Comparison of ENCODE assay signal across 3 cellular contexts in genomic region chr7:33628894-33629293, GRCh38.
A peak's percentile ranks its signal among the peaks of the same experiment; 100 is the strongest.
TF ChIP-seq lines count a peak whose summit lies in the region.

No MANE protein-coding gene starts in this region.

TF ChIP-seq in GM23338, 12 proteins besides CTCF, POLR2A, EP300 and RAD21 (continues in another document):
- TF ChIP-seq EZH2phosphoT487 (IDR thresholded peaks at IDR 0.05; ENCODE audit: unreplicated experiment) (no peak), ETS1 (IDR thresholded peaks at IDR 0.05) (no peak), CREB1 (CRISPR knock-in tag; IDR thresholded peaks at IDR 0.05; ENCODE audit: low read depth) (no peak), EZH2 (IDR thresholded peaks at IDR 0.05; ENCODE audit: low read depth, unreplicated experiment) (no peak), REST (IDR thresholded peaks at IDR 0.05; ENCODE audit: unreplicated experiment) (no peak), NANOG (IDR thresholded peaks at IDR 0.05; ENCODE audit: borderline replicate concordance) (no peak), STAT1 (IDR thresholded peaks at IDR 0.05; ENCODE audit: unreplicated experiment) (no peak)

TF ChIP-seq in HEK293, 187 proteins besides CTCF, POLR2A, EP300 and RAD21:
- TF ChIP-seq SCRT1 (tag by site-specific recombination; IDR thresholded peaks at IDR 0.05; ENCODE audit: borderline replicate concordance) (peak; percentile 56; the same call in 1 of the 2 replicates), ZNF23 (tag by site-specific recombination; IDR thresholded peaks at IDR 0.05; ENCODE audit: borderline replicate concordance) (no peak), SCRT2 (tag by site-specific recombination; IDR thresholded peaks at IDR 0.05) (peak; percentile 73)
TF ChIP-seq in HEK293: peak in this region for 2.

TF ChIP-seq in endothelial cell of umbilical vein, 7 proteins besides CTCF, POLR2A, EP300 and RAD21:
- no peak for TF ChIP-seq MAX (IDR thresholded peaks at IDR 0.05; ENCODE audit: insufficient read depth, insufficient read length)
- no peak for TF ChIP-seq EZH2 (IDR thresholded peaks at IDR 0.05; ENCODE audit: borderline replicate concordance, low read depth, low read length, severe bottlenecking)
- no peak for TF ChIP-seq POLR2AphosphoS5 (IDR thresholded peaks at IDR 0.05; ENCODE audit: insufficient read depth, low read depth, low read length)
- TF ChIP-seq GATA2 (IDR thresholded peaks at IDR 0.05; ENCODE audit: insufficient read depth, insufficient read length, low read depth, low read length) = no peak
- no peak for TF ChIP-seq MYC (IDR thresholded peaks at IDR 0.05; ENCODE audit: low read depth, low read length)
- TF ChIP-seq JUN (IDR thresholded peaks at IDR 0.05; ENCODE audit: borderline replicate concordance, insufficient read depth, insufficient read length, low read depth) = no peak
- no peak for TF ChIP-seq FOS (IDR thresholded peaks at IDR 0.05; ENCODE audit: borderline replicate concordance, insufficient read depth, low read length)
